1 cellular context compared by ENCODE assay signal in the genomic region with DNA sequence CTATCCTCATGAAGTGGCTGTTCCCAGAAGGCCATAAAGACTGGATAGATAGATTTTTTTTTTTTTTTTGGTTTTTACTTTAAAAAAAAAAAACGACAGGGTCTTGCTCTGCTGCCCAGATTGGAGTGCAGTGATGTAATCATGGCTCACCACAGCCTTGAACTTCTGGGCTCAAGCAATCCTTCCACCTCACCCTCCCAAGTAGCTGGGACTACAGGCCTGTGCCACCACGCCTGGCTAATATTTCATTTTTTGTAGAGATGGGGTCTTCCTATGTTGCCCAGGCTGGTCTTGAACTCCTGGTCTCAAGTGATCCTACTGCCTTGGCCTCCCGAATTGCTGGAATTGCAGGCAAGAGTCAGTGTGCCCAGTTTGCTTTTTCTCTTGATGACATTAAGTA.
TF ChIP-seq lines count a peak whose summit lies in the region.

No MANE protein-coding gene starts in this region.

TF ChIP-seq in SK-N-SH, 30 proteins besides CTCF, POLR2A, EP300 and RAD21 (continued from another document):
- TF ChIP-seq MXI1 (IDR thresholded peaks at IDR 0.05; ENCODE audit: low read depth, low read length) (no peak), GATA2 (CRISPR knock-in tag; IDR thresholded peaks at IDR 0.05) (no peak), MEF2A (IDR thresholded peaks at IDR 0.05; ENCODE audit: borderline replicate concordance, low read depth) (no peak), EZH2phosphoT487 (IDR thresholded peaks at IDR 0.05; ENCODE audit: borderline replicate concordance, low read depth) (no peak), RFX5 (IDR thresholded peaks at IDR 0.05; ENCODE audit: low read length) (no peak), TAF1 (IDR thresholded peaks at IDR 0.05; ENCODE audit: borderline replicate concordance, low read depth, low read length) (no peak), POLR2AphosphoS5 (IDR thresholded peaks at IDR 0.05; ENCODE audit: low read depth, low read length) (no peak), JUND (IDR thresholded peaks at IDR 0.05) (no peak), TEAD4 (IDR thresholded peaks at IDR 0.05; ENCODE audit: borderline replicate concordance, insufficient read depth) (no peak), RXRA (IDR thresholded peaks at IDR 0.05; ENCODE audit: borderline replicate concordance, low read depth) (no peak), GABPA (IDR thresholded peaks at IDR 0.05; ENCODE audit: low read depth) (no peak)
- TF ChIP-seq, protein P1, sequence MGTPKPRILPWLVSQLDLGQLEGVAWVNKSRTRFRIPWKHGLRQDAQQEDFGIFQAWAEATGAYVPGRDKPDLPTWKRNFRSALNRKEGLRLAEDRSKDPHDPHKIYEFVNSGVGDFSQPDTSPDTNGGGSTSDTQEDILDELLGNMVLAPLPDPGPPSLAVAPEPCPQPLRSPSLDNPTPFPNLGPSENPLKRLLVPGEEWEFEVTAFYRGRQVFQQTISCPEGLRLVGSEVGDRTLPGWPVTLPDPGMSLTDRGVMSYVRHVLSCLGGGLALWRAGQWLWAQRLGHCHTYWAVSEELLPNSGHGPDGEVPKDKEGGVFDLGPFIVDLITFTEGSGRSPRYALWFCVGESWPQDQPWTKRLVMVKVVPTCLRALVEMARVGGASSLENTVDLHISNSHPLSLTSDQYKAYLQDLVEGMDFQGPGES (IDR thresholded peaks at IDR 0.05; ENCODE audit: low read depth, low read length): no peak
- TF ChIP-seq, protein P2, sequence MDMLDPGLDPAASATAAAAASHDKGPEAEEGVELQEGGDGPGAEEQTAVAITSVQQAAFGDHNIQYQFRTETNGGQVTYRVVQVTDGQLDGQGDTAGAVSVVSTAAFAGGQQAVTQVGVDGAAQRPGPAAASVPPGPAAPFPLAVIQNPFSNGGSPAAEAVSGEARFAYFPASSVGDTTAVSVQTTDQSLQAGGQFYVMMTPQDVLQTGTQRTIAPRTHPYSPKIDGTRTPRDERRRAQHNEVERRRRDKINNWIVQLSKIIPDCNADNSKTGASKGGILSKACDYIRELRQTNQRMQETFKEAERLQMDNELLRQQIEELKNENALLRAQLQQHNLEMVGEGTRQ (IDR thresholded peaks at IDR 0.05; ENCODE audit: borderline replicate concordance, low read depth, low read length): no peak
